Comparison of ENCODE assay signal across 1 cellular context in the genomic region with DNA sequence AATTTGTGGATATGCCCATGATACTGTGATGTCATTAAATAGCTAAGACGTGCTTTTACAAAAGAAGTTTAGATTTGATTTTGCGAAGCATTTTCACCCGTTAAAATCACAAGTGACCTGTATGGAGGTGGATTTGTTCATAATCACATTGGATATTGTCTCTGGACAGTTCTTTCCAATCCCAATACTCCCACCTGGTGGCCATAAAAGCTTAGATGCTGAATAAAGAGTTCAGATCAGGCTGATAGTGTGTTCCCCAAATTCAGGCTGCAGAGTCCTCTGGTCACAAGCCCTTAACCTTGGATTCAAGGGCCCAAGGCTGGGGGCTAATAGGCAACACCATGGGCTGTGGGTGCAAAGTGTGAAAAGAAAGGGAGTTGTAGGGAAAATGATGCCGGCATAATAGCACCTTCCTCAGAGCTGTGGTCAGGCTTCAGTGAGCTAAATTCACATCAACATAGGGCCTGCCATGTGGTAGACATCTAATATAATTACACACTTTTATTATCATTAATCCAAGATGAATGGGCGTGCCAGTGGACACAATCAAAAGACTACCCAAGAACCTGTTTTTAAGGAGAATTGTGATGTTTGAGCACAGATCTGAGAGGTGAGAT.
TF ChIP-seq lines count a peak whose summit lies in the region.

No MANE protein-coding gene starts in this region.

TF ChIP-seq in HCT116, 20 proteins besides CTCF, POLR2A, EP300 and RAD21 (continued from another document):
- TF ChIP-seq, protein P1, sequence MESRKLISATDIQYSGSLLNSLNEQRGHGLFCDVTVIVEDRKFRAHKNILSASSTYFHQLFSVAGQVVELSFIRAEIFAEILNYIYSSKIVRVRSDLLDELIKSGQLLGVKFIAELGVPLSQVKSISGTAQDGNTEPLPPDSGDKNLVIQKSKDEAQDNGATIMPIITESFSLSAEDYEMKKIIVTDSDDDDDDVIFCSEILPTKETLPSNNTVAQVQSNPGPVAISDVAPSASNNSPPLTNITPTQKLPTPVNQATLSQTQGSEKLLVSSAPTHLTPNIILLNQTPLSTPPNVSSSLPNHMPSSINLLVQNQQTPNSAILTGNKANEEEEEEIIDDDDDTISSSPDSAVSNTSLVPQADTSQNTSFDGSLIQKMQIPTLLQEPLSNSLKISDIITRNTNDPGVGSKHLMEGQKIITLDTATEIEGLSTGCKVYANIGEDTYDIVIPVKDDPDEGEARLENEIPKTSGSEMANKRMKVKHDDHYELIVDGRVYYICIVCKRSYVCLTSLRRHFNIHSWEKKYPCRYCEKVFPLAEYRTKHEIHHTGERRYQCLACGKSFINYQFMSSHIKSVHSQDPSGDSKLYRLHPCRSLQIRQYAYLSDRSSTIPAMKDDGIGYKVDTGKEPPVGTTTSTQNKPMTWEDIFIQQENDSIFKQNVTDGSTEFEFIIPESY (IDR thresholded peaks at IDR 0.05; ENCODE audit: extremely low read depth, insufficient replicate concordance, low read length), result no peak
- no peak for TF ChIP-seq JUND (IDR thresholded peaks at IDR 0.05)
- no peak for TF ChIP-seq YY1 (IDR thresholded peaks at IDR 0.05; ENCODE audit: extremely low read depth, insufficient replicate concordance, low read depth, low read length)
- no peak for TF ChIP-seq ZFX (IDR thresholded peaks at IDR 0.05)
- no peak for TF ChIP-seq TCF7L2 (IDR thresholded peaks at IDR 0.05; ENCODE audit: borderline replicate concordance, extremely low read depth, insufficient read depth, insufficient read length)
- TF ChIP-seq SP1 (IDR thresholded peaks at IDR 0.05; ENCODE audit: low read depth), result no peak
- TF ChIP-seq CBX3 (IDR thresholded peaks at IDR 0.05; ENCODE audit: low read depth), result no peak
- no peak for TF ChIP-seq EZH2phosphoT487 (IDR thresholded peaks at IDR 0.05; ENCODE audit: borderline replicate concordance)
